ENCODE assay signal across 1 cellular context in the genomic region with DNA sequence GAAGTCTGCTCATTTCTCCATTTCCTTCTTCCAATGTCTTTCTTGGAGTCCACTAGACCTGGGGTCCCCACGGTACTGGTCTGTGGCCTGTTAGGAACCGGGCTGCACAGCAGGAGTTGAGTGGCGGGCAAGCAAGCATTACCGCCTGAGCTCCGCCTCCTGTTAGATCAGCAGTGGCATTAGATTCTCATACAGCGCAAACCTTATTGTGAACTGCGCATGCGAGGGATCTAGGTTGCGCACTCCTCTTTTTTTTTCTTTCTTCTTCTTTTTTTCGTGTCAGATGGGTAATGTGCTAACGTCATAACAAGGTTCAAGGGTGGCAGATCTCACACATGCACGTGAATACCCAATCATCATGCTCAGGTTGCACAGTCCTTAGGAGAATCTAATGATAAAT.
TF ChIP-seq lines count a peak whose summit lies in the region.

No MANE protein-coding gene starts in this region.

TF ChIP-seq in SK-N-SH treated with all-trans-retinoic acid at 6 μM for 48 hours, 23 proteins besides CTCF, POLR2A, EP300 and RAD21 (continued from another document):
- no peak for TF ChIP-seq TOX (CRISPR knock-in tag; IDR thresholded peaks at IDR 0.05; ENCODE audit: borderline replicate concordance)
- no peak for TF ChIP-seq ESRRG (CRISPR knock-in tag; IDR thresholded peaks at IDR 0.05)
- TF ChIP-seq, protein P1, sequence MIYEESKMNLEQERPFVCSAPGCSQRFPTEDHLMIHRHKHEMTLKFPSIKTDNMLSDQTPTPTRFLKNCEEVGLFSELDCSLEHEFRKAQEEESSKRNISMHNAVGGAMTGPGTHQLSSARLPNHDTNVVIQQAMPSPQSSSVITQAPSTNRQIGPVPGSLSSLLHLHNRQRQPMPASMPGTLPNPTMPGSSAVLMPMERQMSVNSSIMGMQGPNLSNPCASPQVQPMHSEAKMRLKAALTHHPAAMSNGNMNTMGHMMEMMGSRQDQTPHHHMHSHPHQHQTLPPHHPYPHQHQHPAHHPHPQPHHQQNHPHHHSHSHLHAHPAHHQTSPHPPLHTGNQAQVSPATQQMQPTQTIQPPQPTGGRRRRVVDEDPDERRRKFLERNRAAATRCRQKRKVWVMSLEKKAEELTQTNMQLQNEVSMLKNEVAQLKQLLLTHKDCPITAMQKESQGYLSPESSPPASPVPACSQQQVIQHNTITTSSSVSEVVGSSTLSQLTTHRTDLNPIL (CRISPR knock-in tag; IDR thresholded peaks at IDR 0.05; ENCODE audit: low read depth) = no peak
- TF ChIP-seq RARB (CRISPR knock-in tag; IDR thresholded peaks at IDR 0.05) = no peak
- TF ChIP-seq, protein P2, sequence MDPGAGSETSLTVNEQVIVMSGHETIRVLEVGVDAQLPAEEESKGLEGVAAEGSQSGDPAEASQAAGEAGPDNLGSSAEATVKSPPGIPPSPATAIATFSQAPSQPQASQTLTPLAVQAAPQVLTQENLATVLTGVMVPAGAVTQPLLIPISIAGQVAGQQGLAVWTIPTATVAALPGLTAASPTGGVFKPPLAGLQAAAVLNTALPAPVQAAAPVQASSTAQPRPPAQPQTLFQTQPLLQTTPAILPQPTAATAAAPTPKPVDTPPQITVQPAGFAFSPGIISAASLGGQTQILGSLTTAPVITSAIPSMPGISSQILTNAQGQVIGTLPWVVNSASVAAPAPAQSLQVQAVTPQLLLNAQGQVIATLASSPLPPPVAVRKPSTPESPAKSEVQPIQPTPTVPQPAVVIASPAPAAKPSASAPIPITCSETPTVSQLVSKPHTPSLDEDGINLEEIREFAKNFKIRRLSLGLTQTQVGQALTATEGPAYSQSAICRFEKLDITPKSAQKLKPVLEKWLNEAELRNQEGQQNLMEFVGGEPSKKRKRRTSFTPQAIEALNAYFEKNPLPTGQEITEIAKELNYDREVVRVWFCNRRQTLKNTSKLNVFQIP (CRISPR knock-in tag; IDR thresholded peaks at IDR 0.05; ENCODE audit: borderline replicate concordance, low read depth) = no peak
- no peak for TF ChIP-seq ISL1 (CRISPR knock-in tag; IDR thresholded peaks at IDR 0.05)
- no peak for TF ChIP-seq PATZ1 (CRISPR knock-in tag; IDR thresholded peaks at IDR 0.05; ENCODE audit: borderline replicate concordance)
- TF ChIP-seq OSR1 (CRISPR knock-in tag; IDR thresholded peaks at IDR 0.05) = no peak
- TF ChIP-seq ZFP3 (CRISPR knock-in tag; IDR thresholded peaks at IDR 0.05) = no peak
